In the genomic region with DNA sequence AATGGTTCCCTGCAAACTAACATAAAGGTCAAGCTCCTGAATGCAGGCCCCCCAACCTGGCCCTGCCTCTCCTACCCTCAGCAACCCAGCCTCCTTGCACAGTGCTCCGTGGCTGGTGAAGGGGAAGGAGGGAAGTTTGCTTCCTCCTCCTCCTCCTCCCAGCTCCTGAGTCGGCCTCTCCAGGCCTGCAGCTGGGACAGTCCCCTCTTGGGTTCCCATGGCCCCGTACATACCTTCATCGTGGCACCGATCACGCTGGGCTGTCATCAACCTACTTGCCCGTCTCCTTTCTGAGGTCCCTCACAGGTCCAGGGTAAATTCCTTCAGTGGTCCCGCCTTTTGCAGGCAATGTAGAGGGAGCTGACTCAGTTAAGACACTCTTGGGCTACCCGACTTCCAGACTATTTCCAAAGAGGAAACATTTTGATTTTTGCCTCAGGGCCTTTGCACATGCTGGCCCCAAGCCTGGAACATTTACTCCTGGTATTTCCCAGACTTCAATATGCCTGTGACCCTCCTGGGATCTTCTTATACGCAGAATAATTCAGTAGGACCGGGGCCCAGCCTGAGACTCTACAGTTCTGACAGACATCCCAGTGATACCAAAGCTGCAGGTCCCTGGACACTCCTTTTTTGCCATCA, we compare ENCODE assay signal across 1 cellular context.
TF ChIP-seq lines count a peak whose summit lies in the region.

No MANE protein-coding gene starts in this region.

TF ChIP-seq in K562, 482 proteins besides CTCF, POLR2A, EP300 and RAD21:
- peak; percentile 64 for TF ChIP-seq POLR2G (IDR thresholded peaks at IDR 0.05; ENCODE audit: low read depth, low read length)
- TF ChIP-seq, protein P1, sequence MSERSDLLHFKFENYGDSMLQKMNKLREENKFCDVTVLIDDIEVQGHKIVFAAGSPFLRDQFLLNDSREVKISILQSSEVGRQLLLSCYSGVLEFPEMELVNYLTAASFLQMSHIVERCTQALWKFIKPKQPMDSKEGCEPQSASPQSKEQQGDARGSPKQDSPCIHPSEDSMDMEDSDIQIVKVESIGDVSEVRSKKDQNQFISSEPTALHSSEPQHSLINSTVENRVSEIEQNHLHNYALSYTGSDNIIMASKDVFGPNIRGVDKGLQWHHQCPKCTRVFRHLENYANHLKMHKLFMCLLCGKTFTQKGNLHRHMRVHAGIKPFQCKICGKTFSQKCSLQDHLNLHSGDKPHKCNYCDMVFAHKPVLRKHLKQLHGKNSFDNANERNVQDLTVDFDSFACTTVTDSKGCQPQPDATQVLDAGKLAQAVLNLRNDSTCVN (CRISPR knock-in tag; IDR thresholded peaks at IDR 0.05) = no peak
